In the genomic region with DNA sequence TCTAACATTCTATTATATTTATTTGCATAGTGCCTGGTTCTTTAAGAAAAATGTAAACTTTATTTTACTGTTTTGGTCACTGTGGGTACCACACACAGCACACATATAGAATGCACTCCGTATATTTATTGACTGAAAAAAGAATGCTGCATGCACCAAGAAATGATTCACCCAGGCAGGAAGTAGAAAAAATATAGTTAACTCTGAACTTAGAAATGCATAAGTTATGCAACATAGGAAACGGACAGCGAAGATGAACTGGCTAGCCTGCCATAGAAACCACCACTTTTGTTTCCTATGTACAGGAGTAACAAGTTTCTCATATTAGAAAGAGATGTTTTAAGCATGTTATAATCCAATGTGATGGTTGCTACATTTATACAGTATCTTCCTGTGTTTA, we compare ENCODE assay signal across 20 cellular contexts.
"Had no signal": no experiment of that assay in that cellular context is flagged by ENCODE, and none has a peak within 500 bp of the region (broad histone marks: within the 10 kb centered on the region; RNA-seq: fewer than 3 reads in every experiment).

No MANE protein-coding gene starts in this region.

- DNase-seq: activated CD4-positive, alpha-beta memory T cell treated with anti-CD3 and anti-CD28 coated beads, Interleukin-2, amount 10 ng/mL, durations not matched to agents 7 days and 5 days; activated CD4-positive, alpha-beta T cell treated with anti-CD3 and anti-CD28 coated beads for 1 hour; activated gamma-delta T cell treated with Interleukin-2 at 50 U/mL for 16 hours; activated naive CD8-positive, alpha-beta T cell treated with anti-CD3 and anti-CD28 coated beads for 36 hours; activated T-cell treated with anti-CD3 and anti-CD28 coated beads, Interleukin-2, amount 50 U/mL, for 48 hours; anterior cingulate cortex; colonic mucosa; effector CD4-positive, alpha-beta T cell; kidney; left ventricle myocardium inferior; mesendoderm; psoas muscle; right lobe of liver; spleen; stimulated activated CD4-positive, alpha-beta T cell treated with anti-CD3 and anti-CD28 coated beads, Interleukin-1b, Interleukin-23, amount 100 ng/mL, for 48 hours; stimulated activated naive CD4-positive, alpha-beta T cell; substantia nigra; upper lobe of left lung had no signal

- H3K4me3 ChIP-seq: cardiac muscle cell, colonic mucosa, gastroesophageal sphincter, left ventricle myocardium inferior, psoas muscle, right lobe of liver, spleen, upper lobe of left lung had no signal

- ATAC-seq: gastroesophageal sphincter, psoas muscle, right lobe of liver had no signal
